Comparison of ENCODE assay signal across 20 cellular contexts in genomic region chr6:85127179-85127498, GRCh38.
DNase-seq lines count a peak whose midpoint lies in the region; ATAC-seq and TF ChIP-seq lines count a peak whose summit lies in the region.
"Had no signal": no experiment of that assay in that cellular context is flagged by ENCODE, and none has a peak within 500 bp of the region (broad histone marks: within the 10 kb centered on the region; RNA-seq: fewer than 3 reads in every experiment).

No MANE protein-coding gene starts in this region.

- H3K27ac Mint-ChIP-seq in activated naive CD8-positive, alpha-beta T cell treated with anti-CD3 and anti-CD28 coated beads, Interleukin-2, amount 50 U/mL, for 24 hours, result no peak overlapping the region
- H3K27ac Mint-ChIP-seq in naive thymus-derived CD8-positive, alpha-beta T cell, result no peak overlapping the region
- H3K27ac Mint-ChIP-seq: activated CD4-positive, alpha-beta T cell treated with anti-CD3 and anti-CD28 coated beads, Interleukin-2, amount 10 ng/mL, durations not matched to agents 24 days and 14 days; CD8-positive, alpha-beta T cell; natural killer cell had no signal

- H3K27me3 ChIP-seq in HCT116 (ENCODE audit: insufficient read depth, low read length) (0 out of 2 replicates have a peak, but pooled peaks cover 9% of the 10 kb centered on the region), fibroblast of lung (ENCODE audit: control insufficient read depth, insufficient read depth, low read length) (no peaks in the 10 kb centered on the region)
- H3K27me3 ChIP-seq: ovary, spleen had no signal

- TF ChIP-seq RAD21 in HCT116 (IDR thresholded peaks at IDR 0.05; ENCODE audit: low read depth), result no peak

- peak; percentile 36 for TF ChIP-seq CTCF in 22Rv1 (IDR thresholded peaks at IDR 0.05)
- TF ChIP-seq CTCF in HCT116 (IDR thresholded peaks at IDR 0.05 in 2 of 3, conservative IDR thresholded peaks at IDR 0.05 in 1 of 3; ENCODE audit: borderline replicate concordance in 1 of 3, insufficient read depth in 1 of 3, low read depth in 2 of 3, low read length in 2 of 3), result no peak; a peak in 1 of 6 replicates
- 0 out of 2 replicates have a peak, but pooled peaks have one; percentile 16 for TF ChIP-seq CTCF in OCI-LY7 (conservative IDR thresholded peaks at IDR 0.05; ENCODE audit: low read length)
- TF ChIP-seq CTCF in fibroblast of lung (conservative IDR thresholded peaks at IDR 0.05 in 1 of 2, IDR thresholded peaks at IDR 0.05 in 1 of 2; ENCODE audit: low read depth in 1 of 2, low read length in 2 of 2), result no peak

- H2AFZ ChIP-seq in HCT116 (ENCODE audit: low read depth, low read length, poor library complexity, severe bottlenecking) (no peak overlapping the region), OCI-LY7 (ENCODE audit: low read length) (no peak overlapping the region), fibroblast of lung (ENCODE audit: low read length) (peak overlapping the region; percentile 65)

- H3K4me3 Mint-ChIP-seq in activated naive CD8-positive, alpha-beta T cell treated with anti-CD3 and anti-CD28 coated beads, Interleukin-2, amount 50 U/mL, for 24 hours, result no peak overlapping the region
- H3K4me3 Mint-ChIP-seq in naive thymus-derived CD8-positive, alpha-beta T cell, result no peak overlapping the region
- H3K4me3 Mint-ChIP-seq: activated CD4-positive, alpha-beta T cell treated with anti-CD3 and anti-CD28 coated beads, Interleukin-2, amount 10 ng/mL, durations not matched to agents 24 days and 14 days; activated T-cell treated with anti-CD3 and anti-CD28 coated beads, Interleukin-2, amount 50 U/mL, for 4 hours; CD8-positive, alpha-beta T cell; central memory CD8-positive, alpha-beta T cell; natural killer cell had no signal

- ATAC-seq in HCT116 (peak; percentile 33; the same call in 1 of the 2 replicates), HG03196 (IDR thresholded peaks at IDR 0.05; ENCODE audit: unreplicated experiment) (no peak)
- ATAC-seq in activated naive CD8-positive, alpha-beta T cell treated with anti-CD3 and anti-CD28 coated beads, Interleukin-2, amount 50 U/mL, for 24 hours, result no peak
- no peak for ATAC-seq in naive thymus-derived CD8-positive, alpha-beta T cell
- ATAC-seq: activated T-cell treated with anti-CD3 and anti-CD28 coated beads, Interleukin-2, amount 50 U/mL, for 4 hours; CD8-positive, alpha-beta T cell; natural killer cell had no signal

- no peaks in the 10 kb centered on the region for H3K36me3 Mint-ChIP-seq in activated naive CD8-positive, alpha-beta T cell treated with anti-CD3 and anti-CD28 coated beads, Interleukin-2, amount 50 U/mL, for 24 hours (ENCODE audit: low read depth)
- H3K36me3 Mint-ChIP-seq in naive thymus-derived CD8-positive, alpha-beta T cell, result no peaks in the 10 kb centered on the region
- H3K36me3 Mint-ChIP-seq: CD8-positive, alpha-beta T cell; natural killer cell had no signal

- 0 out of 2 replicates have a peak overlapping the region, but pooled peaks have one; percentile 39 for H3K4me2 ChIP-seq in HCT116 (ENCODE audit: low read length)
- no peak overlapping the region for H3K4me2 ChIP-seq in OCI-LY7 (ENCODE audit: low read length)
- H3K4me2 ChIP-seq in fibroblast of lung (ENCODE audit: extremely low read depth, insufficient read depth, low read length), result no peak overlapping the region

- DNase-seq in HCT116 (ENCODE audit: low read depth, low spot score), result no peak
- DNase-seq in OCI-LY7 (ENCODE audit: low spot score), result no peak
- no peak for DNase-seq in fibroblast of lung (ENCODE audit: low read depth in 2 of 2)
- no peak for DNase-seq in activated naive CD8-positive, alpha-beta T cell treated with anti-CD3 and anti-CD28 coated beads, Interleukin-2, amount 50 U/mL, for 24 hours
- no peak for DNase-seq in naive thymus-derived CD8-positive, alpha-beta T cell
- DNase-seq in cerebellar cortex (ENCODE audit: low spot score), result no peak
- DNase-seq: activated gamma-delta T cell treated with Interleukin-2 at 50 U/mL for 16 hours; activated T-cell treated with anti-CD3 and anti-CD28 coated beads, Interleukin-2, amount 50 U/mL, for 4 hours; CD8-positive, alpha-beta T cell; DMS153; natural killer cell; NCI-H1436; NCI-H2107 had no signal

- peaks cover 2% of the 10 kb centered on the region for H3K27me3 Mint-ChIP-seq in activated naive CD8-positive, alpha-beta T cell treated with anti-CD3 and anti-CD28 coated beads, Interleukin-2, amount 50 U/mL, for 24 hours
- H3K27me3 Mint-ChIP-seq in naive thymus-derived CD8-positive, alpha-beta T cell, result peaks cover 0 to 10% (median 0%) of the 10 kb centered on the region in 5 donors
- H3K27me3 Mint-ChIP-seq: activated CD4-positive, alpha-beta T cell treated with anti-CD3 and anti-CD28 coated beads, Interleukin-2, amount 10 ng/mL, durations not matched to agents 24 days and 14 days; central memory CD8-positive, alpha-beta T cell had no signal

- CTCF ChIA-PET in HCT116 (lab: Charles Lee) (interaction anchor here (1.0 to 2.2 kb wide), 3 partner anchors 9 to 196 kb away, joined by 3 to 6 read pairs (median 6); no protein-coding TSS in a partner anchor), OCI-LY7 (lab: Charles Lee; ENCODE audit: unreplicated experiment) (no interaction called here)

- BruUV-seq in HCT116 (replicated peaks; lab: Mats Ljungman, UMichigan), result no TSS peak
- BruUV-seq in OCI-LY7 (replicated peaks; lab: Mats Ljungman, UMichigan), result no TSS peak

- H3K4me1 ChIP-seq in HCT116 (ENCODE audit: control insufficient read depth in 1 of 2, insufficient read depth in 2 of 2, low read length in 2 of 2) (no peaks in the 10 kb centered on the region), OCI-LY7 (ENCODE audit: insufficient read depth, low read length, poor library complexity, severe bottlenecking) (no peaks in the 10 kb centered on the region), fibroblast of lung (ENCODE audit: control insufficient read depth, extremely low read depth, insufficient read depth, low read length) (no peaks in the 10 kb centered on the region)
- H3K4me1 ChIP-seq: spleen had no signal

- H3K27ac ChIP-seq in 22Rv1 (no peak overlapping the region), HCT116 (ENCODE audit: low read depth, low read length) (no peak overlapping the region), OCI-LY7 (ENCODE audit: low read depth, low read length, poor library complexity, severe bottlenecking) (no peak overlapping the region), fibroblast of lung (ENCODE audit: insufficient read depth, low read length) (no peak overlapping the region)
- H3K27ac ChIP-seq: dorsolateral prefrontal cortex, ovary, spleen had no signal

- RAD21 ChIA-PET in HCT116 (lab: Charles Lee; ENCODE audit: low non-redundant PET in 1 of 2, low total read pairs in 2 of 2, uncharacterized antibody in 2 of 2, unreplicated experiment in 2 of 2), result no interaction called here

- intact Hi-C loops in HCT116 (cut with micrococcal nuclease), result loop anchor here (5.0 to 10.0 kb wide), 4 partner anchors 112 to 885 kb away; no protein-coding TSS in a partner anchor
- intact Hi-C loops in OCI-LY7 (cut with micrococcal nuclease; ENCODE audit: unreplicated experiment), result no loop called here

- H3K9me3 Mint-ChIP-seq in activated naive CD8-positive, alpha-beta T cell treated with anti-CD3 and anti-CD28 coated beads, Interleukin-2, amount 50 U/mL, for 24 hours, result no peaks in the 10 kb centered on the region
- peaks cover 0 to 10% (median 1%) of the 10 kb centered on the region in 9 donors for H3K9me3 Mint-ChIP-seq in naive thymus-derived CD8-positive, alpha-beta T cell
- H3K9me3 Mint-ChIP-seq: activated CD4-positive, alpha-beta T cell treated with anti-CD3 and anti-CD28 coated beads, Interleukin-2, amount 10 ng/mL, durations not matched to agents 24 days and 14 days; activated T-cell treated with anti-CD3 and anti-CD28 coated beads, Interleukin-2, amount 50 U/mL, for 4 hours; CD8-positive, alpha-beta T cell had no signal

- POLR2A ChIA-PET in HCT116 (lab: Charles Lee) (no interaction called here), OCI-LY7 (lab: Charles Lee) (no interaction called here)
- POLR2A ChIA-PET in naive thymus-derived CD8-positive, alpha-beta T cell (lab: Charles Lee), result no interaction called here

- TF ChIP-seq POLR2A in HCT116 (IDR thresholded peaks at IDR 0.05; ENCODE audit: borderline replicate concordance, extremely low read depth, insufficient read depth, insufficient read length), result no peak

- H3K9me3 ChIP-seq in HCT116 (ENCODE audit: control insufficient read depth in 1 of 2, insufficient read depth in 1 of 2, low read depth in 1 of 2, low read length in 2 of 2) (no peaks in the 10 kb centered on the region), OCI-LY7 (ENCODE audit: low read length) (no peaks in the 10 kb centered on the region), fibroblast of lung (ENCODE audit: control insufficient read depth, insufficient read depth, low read depth, low read length) (no peaks in the 10 kb centered on the region)
- H3K9me3 ChIP-seq: ovary, spleen had no signal

- H3K4me1 Mint-ChIP-seq in activated naive CD8-positive, alpha-beta T cell treated with anti-CD3 and anti-CD28 coated beads, Interleukin-2, amount 50 U/mL, for 24 hours, result no peaks in the 10 kb centered on the region
- H3K4me1 Mint-ChIP-seq in naive thymus-derived CD8-positive, alpha-beta T cell, result no peaks in the 10 kb centered on the region
- H3K4me1 Mint-ChIP-seq: activated CD4-positive, alpha-beta T cell treated with anti-CD3 and anti-CD28 coated beads, Interleukin-2, amount 10 ng/mL, durations not matched to agents 24 days and 14 days; central memory CD8-positive, alpha-beta T cell; natural killer cell had no signal

- H3K79me2 ChIP-seq in HCT116 (ENCODE audit: insufficient read depth, low read length), result no peaks in the 10 kb centered on the region
- H3K79me2 ChIP-seq in OCI-LY7 (ENCODE audit: insufficient read depth, low read depth, low read length), result no peaks in the 10 kb centered on the region
- no peaks in the 10 kb centered on the region for H3K79me2 ChIP-seq in fibroblast of lung (ENCODE audit: control insufficient read depth, insufficient read depth, low read length)

- no peaks in the 10 kb centered on the region for H3K36me3 ChIP-seq in HCT116 (ENCODE audit: control insufficient read depth in 1 of 2, insufficient read depth in 2 of 2, low read length in 2 of 2)
- H3K36me3 ChIP-seq in OCI-LY7 (ENCODE audit: insufficient read depth, low read length), result no peaks in the 10 kb centered on the region
- H3K36me3 ChIP-seq in fibroblast of lung (ENCODE audit: control insufficient read depth, insufficient read depth, low read length), result no peaks in the 10 kb centered on the region
- H3K36me3 ChIP-seq: ovary, spleen had no signal

- H3K9ac ChIP-seq in HCT116 (ENCODE audit: low read length) (no peak overlapping the region), fibroblast of lung (ENCODE audit: insufficient read depth, low read length) (no peak overlapping the region)

- H4K20me1 ChIP-seq in HCT116 (ENCODE audit: insufficient read depth), result no peaks in the 10 kb centered on the region
- no peaks in the 10 kb centered on the region for H4K20me1 ChIP-seq in OCI-LY7 (ENCODE audit: insufficient read depth, low read length)
- H4K20me1 ChIP-seq in fibroblast of lung (ENCODE audit: control insufficient read depth, extremely low read depth, insufficient read depth, low read length), result no peaks in the 10 kb centered on the region

- H3K4me3 ChIP-seq in HCT116 (replicated peaks in 1 of 2; ENCODE audit: low read depth in 1 of 2, low read length in 2 of 2) (no peak overlapping the region), OCI-LY7 (ENCODE audit: low read depth, low read length, poor library complexity, severe bottlenecking) (no peak overlapping the region), fibroblast of lung (replicated peaks in 1 of 4; ENCODE audit: control extremely low read depth in 1 of 4, insufficient read depth in 1 of 4, low read depth in 3 of 4, low read length in 4 of 4) (no peak overlapping the region)
- H3K4me3 ChIP-seq: ovary, spleen had no signal

- H3K9me2 ChIP-seq in HCT116 (ENCODE audit: insufficient read depth) (no peaks in the 10 kb centered on the region), OCI-LY7 (ENCODE audit: insufficient read depth, low read length) (no peaks in the 10 kb centered on the region)

Comparison
In these comparisons a context has a peak if more than half of its experiments do, and no peak if none do; other contexts are left out.
1. CTCF ChIP-seq: peak in 22Rv1 (single experiment) and OCI-LY7 (single experiment); none in HCT116 (0 of 3) and fibroblast of lung (0 of 2).